8 cellular contexts compared by ENCODE assay signal in genomic region chr14:90383731-90384542, GRCh38. TPM values are rescaled to one million over a fixed set of nuclear protein-coding genes. Genes with fewer than 3 reads are reported as not detected.
DNase-seq lines count a peak whose midpoint lies in the region; ATAC-seq and TF ChIP-seq lines count a peak whose summit lies in the region.

No MANE protein-coding gene starts in this region.

- H3K27me3 Mint-ChIP-seq in activated B cell treated with CpG ODN at 0.5 μM for 24 hours, result no peaks in the 10 kb centered on the region

- CTCF ChIA-PET in activated B cell treated with CpG ODN at 0.5 μM for 24 hours (lab: Charles Lee), result interaction anchor here (1.3 to 3.0 kb wide), 3 partner anchors 13 to 17 kb away, joined by 4 to 14 read pairs (median 8); partner anchors contain the start of gene CALM1

- no peak overlapping the region for H3K27ac Mint-ChIP-seq in activated B cell treated with CpG ODN at 0.5 μM for 24 hours

- in situ Hi-C loops in HAP-1 (cut with MboI; ENCODE audit: low sequenced_read_pairs), result no loop called here

- TF ChIP-seq CTCF in activated B cell treated with CpG ODN at 0.5 μM for 24 hours (IDR thresholded peaks at IDR 0.05) (no peak), choroid plexus epithelial cell (conservative IDR thresholded peaks at IDR 0.05; ENCODE audit: low read depth, low read length) (no peak), left lung (IDR thresholded peaks at IDR 0.05) (no peak)

- ATAC-seq in GM21723 (IDR thresholded peaks at IDR 0.05; ENCODE audit: unreplicated experiment), result peak; percentile 8
- ATAC-seq in activated B cell treated with CpG ODN at 0.5 μM for 24 hours (ENCODE audit: low read depth), result peak; percentile 2
- ATAC-seq in left lung, result peak; percentile 36

- no peaks in the 10 kb centered on the region for H3K9me3 Mint-ChIP-seq in activated B cell treated with CpG ODN at 0.5 μM for 24 hours

- intact Hi-C loops in activated B cell treated with CpG ODN at 0.5 μM for 24 hours (cut with micrococcal nuclease) (loop anchor here (1.0 to 5.0 kb wide), 12 partner anchors 13 to 1738 kb away; partner anchors contain the start of genes CALM1, CCDC88C, CPSF2 and EFCAB11), left lung (cut with DNase I) (no loop called here)

- H3K4me1 ChIP-seq in left lung, result peaks cover 6 to 26% of the 10 kb centered on the region in 2 donors
- H3K4me1 ChIP-seq in HAP-1, result no peaks in the 10 kb centered on the region

- POLR2A ChIA-PET in activated B cell treated with CpG ODN at 0.5 μM for 24 hours (lab: Charles Lee), result interaction anchor here (0.6 to 6.8 kb wide), 17 partner anchors 9 to 1738 kb away, joined by 3 to 492 read pairs (median 8); partner anchors contain the start of genes CALM1, CPSF2, EFCAB11 and NDUFB1

- H3K36me3 ChIP-seq in left lung (no peaks in the 10 kb centered on the region), HAP-1 (replicated peaks) (no peaks in the 10 kb centered on the region)

- H3K4me1 Mint-ChIP-seq in activated B cell treated with CpG ODN at 0.5 μM for 24 hours, result no peaks in the 10 kb centered on the region

- H3K4me3 Mint-ChIP-seq in activated B cell treated with CpG ODN at 0.5 μM for 24 hours, result no peak overlapping the region

- H3K36me3 Mint-ChIP-seq in activated B cell treated with CpG ODN at 0.5 μM for 24 hours (ENCODE audit: low read depth), result no peaks in the 10 kb centered on the region

- H3K27me3 ChIP-seq in left lung, result no peaks in the 10 kb centered on the region
- H3K27me3 ChIP-seq in HAP-1 (ENCODE audit: low read depth), result no peaks in the 10 kb centered on the region

- DNase-seq in COLO668 (lab: John Stamatoyannopoulos, UW; ENCODE audit: unreplicated experiment), result peak; percentile 76
- DNase-seq in NCI-H1105 treated with DMSO at 0.1 percent for 48 hours (lab: John Stamatoyannopoulos, UW), result peak; percentile 83
- peak; percentile 61 for DNase-seq in activated B cell treated with CpG ODN at 0.5 μM for 24 hours
- peak; percentile 71 for DNase-seq in choroid plexus epithelial cell (ENCODE audit: low read depth)
- DNase-seq in left lung, result peak; percentile 59 to 89
- peak; percentile 26 to 30 (median 28) for DNase-seq in stimulated activated CD4-positive, alpha-beta T cell treated with anti-CD3 and anti-CD28 coated beads, TNF-alpha, amount 100 ng/mL, for 1 hour (ENCODE audit: low read depth in 3 of 3, low spot score in 1 of 3)
- DNase-seq in HAP-1 (ENCODE audit: low spot score in 2 of 2), result no peak

- H3K4me3 ChIP-seq in choroid plexus epithelial cell (ENCODE audit: low read depth, low read length) (peak overlapping the region; percentile 61), left lung (peak overlapping the region; percentile 41 to 47), HAP-1 (no peak overlapping the region)

- H3K9me3 ChIP-seq in left lung, result no peaks in the 10 kb centered on the region
- peaks cover 4% of the 10 kb centered on the region; the same call in 1 of the 2 replicates for H3K9me3 ChIP-seq in HAP-1

- peak overlapping the region; percentile 97 to 100 for H3K27ac ChIP-seq in left lung

RNA-seq across cellular contexts. Expression of gene CALM1, which starts 12.9 kb away (rescaled TPM):
- 307 and 314 TPM in 2 replicates for total RNA-seq in activated B cell treated with CpG ODN at 0.5 μM for 24 hours
- total RNA-seq in left lung, result 100 to 1,000 TPM; 553 to 556 TPM

RNA-seq across cellular contexts. Expression of gene NRDE2, which starts 52.2 kb away (rescaled TPM):
- total RNA-seq in activated B cell treated with CpG ODN at 0.5 μM for 24 hours (35.3 and 37.1 TPM in 2 replicates), left lung (10 to 100 TPM; 17.4 to 21.1 TPM)

Comparison
In these comparisons a context has a peak if more than half of its experiments do, and no peak if none do; other contexts are left out.
1. DNase-seq: peak in COLO668 (single experiment), NCI-H1105 treated with DMSO at 0.1 percent for 48 hours (single experiment), activated B cell treated with CpG ODN at 0.5 μM for 24 hours (single experiment), choroid plexus epithelial cell (single experiment), left lung (2 of 2) and stimulated activated CD4-positive, alpha-beta T cell treated with anti-CD3 and anti-CD28 coated beads, TNF-alpha, amount 100 ng/mL, for 1 hour (3 of 3); none in HAP-1 (0 of 2).
2. Peak in every context shown above with its lines, with median percentiles within 50 percentile points of each other: ATAC-seq.